Comparison of ENCODE assay signal across 26 cellular contexts in genomic region chr1:63603810-63604209, GRCh38.
"Had no signal": no experiment of that assay in that cellular context is flagged by ENCODE, and none has a peak within 500 bp of the region (broad histone marks: within the 10 kb centered on the region; RNA-seq: fewer than 3 reads in every experiment).

No MANE protein-coding gene starts in this region.

- H3K36me3 ChIP-seq: adrenal gland, MG63 had no signal

- H3K27me3 ChIP-seq: adrenal gland, MG63 had no signal

- FAIRE-seq: TTC549 had no signal

- H3K4me1 ChIP-seq: adrenal gland had no signal

- H3K4me3 ChIP-seq: adrenal gland, MG63 had no signal

- H3K27ac ChIP-seq: adrenal gland had no signal

- H3K9me3 ChIP-seq: adrenal gland, MG63 had no signal

- DNase-seq: activated B cell treated with CpG ODN at 0.5 μM for 24 hours; activated CD4-positive, alpha-beta memory T cell treated with anti-CD3 and anti-CD28 coated beads for 36 hours; activated CD4-positive, alpha-beta T cell treated with anti-CD3 and anti-CD28 coated beads for 1 hour; activated CD4-positive, alpha-beta T cell treated with anti-CD3 and anti-CD28 coated beads, Interleukin-2, amount 10 ng/mL, durations not matched to agents 7 days and 5 days; activated CD8-positive, alpha-beta memory T cell treated with anti-CD3 and anti-CD28 coated beads, Interleukin-2, amount 50 U/mL, for 4 hours; activated gamma-delta T cell treated with Interleukin-2 at 50 U/mL for 16 hours; activated naive CD4-positive, alpha-beta T cell treated with anti-CD3 and anti-CD28 coated beads, Interleukin-2, amount 10 ng/mL, durations not matched to agents 7 days and 5 days; activated naive CD8-positive, alpha-beta T cell treated with anti-CD3 and anti-CD28 coated beads, Interleukin-2, amount 10 ng/mL, durations not matched to agents 7 days and 5 days; activated T-cell treated with anti-CD3 and anti-CD28 coated beads, Interleukin-2, amount 50 U/mL, for 72 hours; adrenal gland; anterior cingulate cortex; caudate nucleus; MG63; MV-4-11; NCI-H1092 treated with DMSO at 0.1 percent for 48 hours; NCI-H1417 treated with DMSO at 0.1 percent for 48 hours; NCI-H1694; NCI-H2029; NCI-H345; NCI-H510A; NCI-H526 treated with DMSO at 0.1 percent for 48 hours; NCI-H82; T-cell; T-helper 2 cell; T1000 had no signal
